ENCODE assay signal across 9 cellular contexts in genomic region chr3:196274585-196274984, GRCh38. TPM values are rescaled to one million over a fixed set of nuclear protein-coding genes. Genes with fewer than 3 reads are reported as not detected.
A peak's percentile ranks its signal among the peaks of the same experiment; 100 is the strongest.
DNase-seq lines count a peak whose midpoint lies in the region; ATAC-seq and TF ChIP-seq lines count a peak whose summit lies in the region.
"Had no signal": no experiment of that assay in that cellular context is flagged by ENCODE, and none has a peak within 500 bp of the region (broad histone marks: within the 10 kb centered on the region; RNA-seq: fewer than 3 reads in every experiment).

No MANE protein-coding gene starts in this region.

- intact Hi-C loops in lower leg skin (cut with DNase I; ENCODE audit: low total_unique reads) = loop anchor here (10.0 kb wide), 1 partner anchor 240 kb away; the partner anchor contains the start of gene SMCO1

- DNase-seq in activated CD4-positive, CD25-positive, alpha-beta regulatory T cell treated with anti-CD3 and anti-CD28 coated beads, Interleukin-2, amount 50 U/mL, for 16 hours (ENCODE audit: low read depth, low spot score) = peak; percentile 53
- DNase-seq in suprapubic skin (ENCODE audit: low spot score in 2 of 2) (no peak), lower leg skin (ENCODE audit: low spot score in 2 of 2) (no peak), NCI-H524 (lab: John Stamatoyannopoulos, UW) (no peak), NCI-H1417 treated with DMSO at 0.1 percent for 48 hours (lab: John Stamatoyannopoulos, UW) (no peak)

- H3K9me3 ChIP-seq in esophagus (ENCODE audit: control insufficient read depth in 2 of 2, insufficient read depth in 1 of 2, low read depth in 1 of 2, low read length in 1 of 2) (no peaks in the 10 kb centered on the region), suprapubic skin (no peaks in the 10 kb centered on the region)

- no peak for TF ChIP-seq EP300 in suprapubic skin (IDR thresholded peaks at IDR 0.05)

- 54 to 65% methylated on average over 5 of the region's 5 CpGs for WGBS in esophagus, 2 donors
- 52% methylated on average over 5 of the region's 5 CpGs for WGBS in suprapubic skin
- WGBS in lower leg skin, 2 donors = 45 to 46% methylated on average over 5 of the region's 5 CpGs

- H3K27ac ChIP-seq in esophagus (ENCODE audit: low read depth in 2 of 2, low read length in 1 of 2) (peak overlapping the region; percentile 40 to 54), suprapubic skin (peak overlapping the region; percentile 42)

- peaks cover 0 to 14% of the 10 kb centered on the region in 2 donors for H3K4me1 ChIP-seq in esophagus (ENCODE audit: control insufficient read depth in 2 of 2, insufficient read depth in 2 of 2, low read length in 1 of 2)
- H3K4me1 ChIP-seq in suprapubic skin = peaks cover 27% of the 10 kb centered on the region

- H3K36me3 ChIP-seq in esophagus (ENCODE audit: control insufficient read depth in 2 of 2, insufficient read depth in 2 of 2, low read length in 1 of 2) (peaks cover 0 to 15% of the 10 kb centered on the region in 2 donors), suprapubic skin (peaks cover 14% of the 10 kb centered on the region)

- TF ChIP-seq CTCF in suprapubic skin (IDR thresholded peaks at IDR 0.05) (no peak), lower leg skin (IDR thresholded peaks at IDR 0.05) (no peak)

- H3K4me3 ChIP-seq in esophagus (ENCODE audit: low read depth in 1 of 2, low read length in 2 of 2) (no peak overlapping the region), suprapubic skin (no peak overlapping the region), lower leg skin (ENCODE audit: low read depth, poor library complexity, severe bottlenecking) (no peak overlapping the region)

- H3K27me3 ChIP-seq in esophagus (ENCODE audit: control insufficient read depth in 1 of 2, insufficient read depth in 2 of 2, low read length in 2 of 2) (no peaks in the 10 kb centered on the region), suprapubic skin (no peaks in the 10 kb centered on the region)

- TF ChIP-seq POLR2A in suprapubic skin (IDR thresholded peaks at IDR 0.05) (no peak), lower leg skin (IDR thresholded peaks at IDR 0.05) (no peak)

- ATAC-seq in GM19035 (IDR thresholded peaks at IDR 0.05; ENCODE audit: unreplicated experiment) (peak; percentile 90), HG03103 (IDR thresholded peaks at IDR 0.05; ENCODE audit: low read depth, unreplicated experiment) (peak; percentile 75)

RNA-seq across cellular contexts. Expression of gene PCYT1A, which starts 12.9 kb away (rescaled TPM):
- polyA plus RNA-seq in esophagus = 10 to 100 TPM; 16.9 to 33.0 TPM
- total RNA-seq in suprapubic skin (100 to 1,000 TPM in 3 of 4 donors, 10 to 100 TPM in 1; 98.2 to 189 (median 141) TPM), lower leg skin (100 to 1,000 TPM in 3 of 4 donors, 10 to 100 TPM in 1; 96.2 to 144 (median 110) TPM)

RNA-seq across cellular contexts. Expression of gene DYNLT2B, which starts 43.5 kb away (rescaled TPM):
- polyA plus RNA-seq in esophagus = 10 to 100 TPM; 13.9 to 23.3 TPM
- total RNA-seq in suprapubic skin = 10 to 100 TPM in 2 of 4 donors, 1 to 10 TPM in 2; 5.3 to 13.1 (median 10.6) TPM
- total RNA-seq in lower leg skin = 1 to 10 TPM; 7.6 to 9.1 (median 8.4) TPM

RNA-seq across cellular contexts. Expression of gene SLC51A, which starts 58.3 kb away (rescaled TPM):
- under 1 TPM; 0.21 to 0.69 TPM for polyA plus RNA-seq in esophagus
- total RNA-seq in suprapubic skin = not detected
- not detected for total RNA-seq in lower leg skin
- total RNA-seq: LHCN-M2 had no signal
